Comparison of ENCODE assay signal across 8 cellular contexts in genomic region chr5:73565166-73565968, GRCh38. TPM values are rescaled to one million over a fixed set of nuclear protein-coding genes. Genes with fewer than 3 reads are reported as not detected.
DNase-seq lines count a peak whose midpoint lies in the region; ATAC-seq and TF ChIP-seq lines count a peak whose summit lies in the region.

TSS of gene ANKRA2 (minus strand) at chr5:73565639. CDS start at chr5:73562881, 2,758 bp downstream.
TSS of gene UTP15 (plus strand) at chr5:73565743. CDS start at chr5:73567345, 1,602 bp downstream.

- peaks cover 37% of the 10 kb centered on the region for H3K79me2 ChIP-seq in fibroblast of lung (ENCODE audit: control insufficient read depth, insufficient read depth, low read length)

- no peaks in the 10 kb centered on the region for H4K20me1 ChIP-seq in fibroblast of lung (ENCODE audit: control insufficient read depth, extremely low read depth, insufficient read depth, low read length)

- H3K4me2 ChIP-seq in fibroblast of lung (ENCODE audit: extremely low read depth, insufficient read depth, low read length) = peak within 1 kb of the TSS; percentile 97

- H2AFZ ChIP-seq in fibroblast of lung (ENCODE audit: low read length) = peak within 1 kb of the TSS; percentile 82

- DNase-seq in EH (ENCODE audit: low read depth) (peak; percentile 97), H4 (ENCODE audit: low spot score) (peak; percentile 96), LoVo (ENCODE audit: low spot score) (peak; percentile 99), RWPE2 (ENCODE audit: low spot score) (peak; percentile 99), fibroblast of lung (ENCODE audit: low read depth in 2 of 2) (peak; percentile 98 to 99)
- DNase-seq in activated T-helper 2 cell treated with anti-CD3 and anti-CD28 coated beads, Interferon-gamma antibody, Interleukin-2, Interleukin-4, amounts not matched to agents 10 μg/mL and 5 μg/mL and 100 μg/mL, durations not matched to agents 14 hours and 24 hours and 36 hours (ENCODE audit: low spot score) = peak; percentile 97
- peak; percentile 95 to 99 (median 98) for DNase-seq in naive thymus-derived CD4-positive, alpha-beta T cell
- peak; percentile 96 for DNase-seq in stimulated activated naive B cell treated with anti-CD40 and anti-IgM and Interleukin-4, amounts not matched to agents 10 μg/mL and 1 μg/mL and 100 μg/mL, for 72 hours

- H3K9me3 ChIP-seq in RWPE2 (ENCODE audit: severe bottlenecking) (no peaks in the 10 kb centered on the region), fibroblast of lung (ENCODE audit: control insufficient read depth, insufficient read depth, low read depth, low read length) (no peaks in the 10 kb centered on the region)
- no peaks in the 10 kb centered on the region for H3K9me3 ChIP-seq in naive thymus-derived CD4-positive, alpha-beta T cell (ENCODE audit: control insufficient read depth in 2 of 3, low read length in 3 of 3)

- H3K4me3 Mint-ChIP-seq in activated T-helper 2 cell treated with anti-CD3 and anti-CD28 coated beads, Interferon-gamma antibody, Interleukin-2, Interleukin-4, amounts not matched to agents 10 μg/mL and 5 μg/mL and 100 μg/mL, durations not matched to agents 14 hours and 24 hours and 36 hours (ENCODE audit: low read depth) = peak within 1 kb of the TSS; percentile 96
- H3K4me3 Mint-ChIP-seq in naive thymus-derived CD4-positive, alpha-beta T cell = peak within 1 kb of the TSS; percentile 91 to 100 (median 98)
- peak within 1 kb of the TSS; percentile 86 to 92 for H3K4me3 Mint-ChIP-seq in stimulated activated naive B cell treated with anti-CD40 and anti-IgM and Interleukin-4, amounts not matched to agents 10 μg/mL and 1 μg/mL and 100 μg/mL, for 72 hours

- no peaks in the 10 kb centered on the region for H3K27me3 Mint-ChIP-seq in activated T-helper 2 cell treated with anti-CD3 and anti-CD28 coated beads, Interferon-gamma antibody, Interleukin-2, Interleukin-4, amounts not matched to agents 10 μg/mL and 5 μg/mL and 100 μg/mL, durations not matched to agents 14 hours and 24 hours and 36 hours (ENCODE audit: low read depth)
- H3K27me3 Mint-ChIP-seq in naive thymus-derived CD4-positive, alpha-beta T cell = peaks cover 0 to 3% (median 0%) of the 10 kb centered on the region in 5 donors
- no peaks in the 10 kb centered on the region for H3K27me3 Mint-ChIP-seq in stimulated activated naive B cell treated with anti-CD40 and anti-IgM and Interleukin-4, amounts not matched to agents 10 μg/mL and 1 μg/mL and 100 μg/mL, for 72 hours

- TF ChIP-seq CTCF in RWPE2 (IDR thresholded peaks at IDR 0.05; ENCODE audit: poor library complexity, severe bottlenecking) = no peak
- TF ChIP-seq CTCF in fibroblast of lung (conservative IDR thresholded peaks at IDR 0.05 in 1 of 2, IDR thresholded peaks at IDR 0.05 in 1 of 2; ENCODE audit: low read depth in 1 of 2, low read length in 2 of 2) = no peak

- intact Hi-C loops in activated T-helper 2 cell treated with anti-CD3 and anti-CD28 coated beads, Interferon-gamma antibody, Interleukin-2, Interleukin-4, amounts not matched to agents 10 μg/mL and 5 μg/mL and 100 μg/mL, durations not matched to agents 14 hours and 24 hours and 36 hours (cut with micrococcal nuclease) = loop anchor here (1.0 to 2.0 kb wide), 2 partner anchors 67 to 1201 kb away; partner anchors contain the start of genes BTF3, GFM2 and NSA2
- intact Hi-C loops in naive thymus-derived CD4-positive, alpha-beta T cell (cut with micrococcal nuclease) = loop anchor here (1.0 to 10.0 kb wide), 17 partner anchors 46 to 1981 kb away; partner anchors contain the start of genes BTF3 (in 2 of the 2), GFM2 (in 2 of the 2), NSA2 (in 2 of the 2) and ANKRD31 (in 1 of the 2)

- H3K4me1 ChIP-seq in RWPE2 (ENCODE audit: insufficient read depth, poor library complexity, severe bottlenecking) (peaks cover 12% of the 10 kb centered on the region), fibroblast of lung (ENCODE audit: control insufficient read depth, extremely low read depth, insufficient read depth, low read length) (peaks cover 5% of the 10 kb centered on the region)
- H3K4me1 ChIP-seq in naive thymus-derived CD4-positive, alpha-beta T cell (ENCODE audit: control insufficient read depth in 2 of 2, insufficient read depth in 2 of 2, low read length in 2 of 2) = peaks cover 11 to 26% of the 10 kb centered on the region in 2 donors

- H3K27me3 ChIP-seq in RWPE2 (ENCODE audit: insufficient read depth, poor library complexity, severe bottlenecking) (no peaks in the 10 kb centered on the region), fibroblast of lung (ENCODE audit: control insufficient read depth, insufficient read depth, low read length) (no peaks in the 10 kb centered on the region)
- H3K27me3 ChIP-seq in naive thymus-derived CD4-positive, alpha-beta T cell (ENCODE audit: control insufficient read depth in 2 of 2, insufficient read depth in 2 of 2, low read length in 2 of 2) = no peaks in the 10 kb centered on the region

- POLR2A ChIA-PET in naive thymus-derived CD4-positive, alpha-beta T cell (lab: Charles Lee) = interaction anchor here (0.8 to 4.0 kb wide), 4 partner anchors 9 to 67 kb away, joined by 3 to 29 read pairs (median 3); partner anchors contain the start of gene BTF3

- peak; percentile 85 for ATAC-seq in RWPE2 (ENCODE audit: low read depth)
- peak; percentile 99 for ATAC-seq in naive thymus-derived CD4-positive, alpha-beta T cell
- peak; percentile 93 to 96 for ATAC-seq in stimulated activated naive B cell treated with anti-CD40 and anti-IgM and Interleukin-4, amounts not matched to agents 10 μg/mL and 1 μg/mL and 100 μg/mL, for 72 hours (replicated peaks)

- H3K4me1 Mint-ChIP-seq in activated T-helper 2 cell treated with anti-CD3 and anti-CD28 coated beads, Interferon-gamma antibody, Interleukin-2, Interleukin-4, amounts not matched to agents 10 μg/mL and 5 μg/mL and 100 μg/mL, durations not matched to agents 14 hours and 24 hours and 36 hours (ENCODE audit: low read depth) = peaks cover 25% of the 10 kb centered on the region
- peaks cover 22 to 72% (median 53%) of the 10 kb centered on the region in 7 donors for H3K4me1 Mint-ChIP-seq in naive thymus-derived CD4-positive, alpha-beta T cell
- H3K4me1 Mint-ChIP-seq in stimulated activated naive B cell treated with anti-CD40 and anti-IgM and Interleukin-4, amounts not matched to agents 10 μg/mL and 1 μg/mL and 100 μg/mL, for 72 hours = peaks cover 15 to 20% of the 10 kb centered on the region in 2 donors

- no peaks in the 10 kb centered on the region for H3K9me3 Mint-ChIP-seq in activated T-helper 2 cell treated with anti-CD3 and anti-CD28 coated beads, Interferon-gamma antibody, Interleukin-2, Interleukin-4, amounts not matched to agents 10 μg/mL and 5 μg/mL and 100 μg/mL, durations not matched to agents 14 hours and 24 hours and 36 hours
- H3K9me3 Mint-ChIP-seq in naive thymus-derived CD4-positive, alpha-beta T cell = peaks cover 0 to 8% (median 0%) of the 10 kb centered on the region in 11 donors
- H3K9me3 Mint-ChIP-seq in stimulated activated naive B cell treated with anti-CD40 and anti-IgM and Interleukin-4, amounts not matched to agents 10 μg/mL and 1 μg/mL and 100 μg/mL, for 72 hours = no peaks in the 10 kb centered on the region

- H3K9ac ChIP-seq in fibroblast of lung (ENCODE audit: insufficient read depth, low read length) = peak within 1 kb of the TSS; percentile 97

- H3K36me3 Mint-ChIP-seq in activated T-helper 2 cell treated with anti-CD3 and anti-CD28 coated beads, Interferon-gamma antibody, Interleukin-2, Interleukin-4, amounts not matched to agents 10 μg/mL and 5 μg/mL and 100 μg/mL, durations not matched to agents 14 hours and 24 hours and 36 hours (ENCODE audit: low read depth) = peaks cover 31% of the 10 kb centered on the region
- peaks cover 3 to 17% (median 15%) of the 10 kb centered on the region in 5 donors for H3K36me3 Mint-ChIP-seq in naive thymus-derived CD4-positive, alpha-beta T cell
- H3K36me3 Mint-ChIP-seq in stimulated activated naive B cell treated with anti-CD40 and anti-IgM and Interleukin-4, amounts not matched to agents 10 μg/mL and 1 μg/mL and 100 μg/mL, for 72 hours = peaks cover 7 to 21% of the 10 kb centered on the region in 2 donors

- H3K27ac Mint-ChIP-seq in activated T-helper 2 cell treated with anti-CD3 and anti-CD28 coated beads, Interferon-gamma antibody, Interleukin-2, Interleukin-4, amounts not matched to agents 10 μg/mL and 5 μg/mL and 100 μg/mL, durations not matched to agents 14 hours and 24 hours and 36 hours = peak within 1 kb of the TSS; percentile 95
- peak within 1 kb of the TSS; percentile 96 to 100 (median 99) for H3K27ac Mint-ChIP-seq in naive thymus-derived CD4-positive, alpha-beta T cell
- H3K27ac Mint-ChIP-seq in stimulated activated naive B cell treated with anti-CD40 and anti-IgM and Interleukin-4, amounts not matched to agents 10 μg/mL and 1 μg/mL and 100 μg/mL, for 72 hours = peak within 1 kb of the TSS; percentile 98

- CTCF ChIA-PET in naive thymus-derived CD4-positive, alpha-beta T cell (lab: Charles Lee) = interaction anchor here (0.6 to 1.4 kb wide), 5 partner anchors 26 to 1485 kb away, joined by 3 to 4 read pairs (median 3); no protein-coding TSS in a partner anchor

- peaks cover 52% of the 10 kb centered on the region for H3K36me3 ChIP-seq in RWPE2 (ENCODE audit: low read depth)
- H3K36me3 ChIP-seq in fibroblast of lung (ENCODE audit: control insufficient read depth, insufficient read depth, low read length) = peaks cover 2% of the 10 kb centered on the region
- H3K36me3 ChIP-seq in naive thymus-derived CD4-positive, alpha-beta T cell (ENCODE audit: control insufficient read depth in 2 of 3, insufficient read depth in 3 of 3, low read length in 3 of 3) = peaks cover 0 to 21% (median 7%) of the 10 kb centered on the region in 3 experiments

- H3K4me3 ChIP-seq in RWPE2 (ENCODE audit: severe bottlenecking) (peak within 1 kb of the TSS; percentile 72), fibroblast of lung (replicated peaks in 1 of 4; ENCODE audit: control extremely low read depth in 1 of 4, insufficient read depth in 1 of 4, low read depth in 3 of 4, low read length in 4 of 4) (peak within 1 kb of the TSS; percentile 80 to 95 (median 90))
- peak within 1 kb of the TSS; percentile 71 for H3K4me3 ChIP-seq in naive thymus-derived CD4-positive, alpha-beta T cell (ENCODE audit: low read length)

- peak within 1 kb of the TSS; percentile 63 for H3K27ac ChIP-seq in RWPE2 (ENCODE audit: poor library complexity, severe bottlenecking)
- peak within 1 kb of the TSS; percentile 97 for H3K27ac ChIP-seq in fibroblast of lung (ENCODE audit: insufficient read depth, low read length)
- peak within 1 kb of the TSS; percentile 95 for H3K27ac ChIP-seq in naive thymus-derived CD4-positive, alpha-beta T cell (ENCODE audit: low read depth, low read length)

RNA-seq across cellular contexts. Expression of gene ANKRA2, which starts in this region (rescaled TPM):
- total RNA-seq in H4 (2014; rRNA removed; shearing (Covaris generic)) = 10.8 and 11.7 TPM in 2 replicates
- total RNA-seq in activated T-helper 2 cell treated with anti-CD3 and anti-CD28 coated beads, Interferon-gamma antibody, Interleukin-2, Interleukin-4, amounts not matched to agents 10 μg/mL and 5 μg/mL and 100 μg/mL, durations not matched to agents 14 hours and 24 hours and 36 hours = 18.7 and 19.6 TPM in 2 replicates
- 29.7 and 31.1 TPM in 2 replicates for total RNA-seq in fibroblast of lung
- polyA plus RNA-seq in fibroblast of lung = 10.4 and 15.0 TPM in 2 replicates
- 7.4 and 8.8 TPM in 2 replicates for polyA plus RNA-seq in fibroblast of lung (2012)
- 1.9 TPM in 1 of 2 replicates, not detected in the other for polyA minus RNA-seq in fibroblast of lung (ENCODE audit: low replicate concordance)
- total RNA-seq in naive thymus-derived CD4-positive, alpha-beta T cell = 10 to 100 TPM; 22.7 to 57.8 (median 41.5) TPM
- 10 to 100 TPM; 19.6 to 30.1 TPM for polyA plus RNA-seq in naive thymus-derived CD4-positive, alpha-beta T cell

RNA-seq across cellular contexts. Expression of gene UTP15, which starts in this region (rescaled TPM):
- 20.8 and 23.2 TPM in 2 replicates for total RNA-seq in H4 (2014; rRNA removed; shearing (Covaris generic))
- 46.0 and 47.0 TPM in 2 replicates for total RNA-seq in activated T-helper 2 cell treated with anti-CD3 and anti-CD28 coated beads, Interferon-gamma antibody, Interleukin-2, Interleukin-4, amounts not matched to agents 10 μg/mL and 5 μg/mL and 100 μg/mL, durations not matched to agents 14 hours and 24 hours and 36 hours
- 17.0 and 20.8 TPM in 2 replicates for total RNA-seq in fibroblast of lung
- polyA plus RNA-seq in fibroblast of lung = 13.2 and 19.5 TPM in 2 replicates
- polyA plus RNA-seq in fibroblast of lung (2012) = 8.1 and 11.7 TPM in 2 replicates
- polyA minus RNA-seq in fibroblast of lung (ENCODE audit: low replicate concordance) = 1.1 and 3.1 TPM in 2 replicates
- 10 to 100 TPM; 23.6 to 46.5 (median 25.2) TPM for total RNA-seq in naive thymus-derived CD4-positive, alpha-beta T cell
- polyA plus RNA-seq in naive thymus-derived CD4-positive, alpha-beta T cell = 1 to 10 TPM; 8.1 to 8.8 TPM

Comparison
In these comparisons a context has a peak if more than half of its experiments do, and no peak if none do; other contexts are left out.
1. Peak in every context shown above with its lines: DNase-seq, ATAC-seq, H3K4me3 ChIP-seq and H3K27ac ChIP-seq.